ENCODE assay signal across 8 cellular contexts in genomic region chr1:159923203-159924024, GRCh38. TPM values are rescaled to one million over a fixed set of nuclear protein-coding genes. Genes with fewer than 3 reads are reported as not detected.
DNase-seq lines count a peak whose midpoint lies in the region; ATAC-seq and TF ChIP-seq lines count a peak whose summit lies in the region.

No MANE protein-coding gene starts in this region.

- H3K9me3 ChIP-seq in SU-DHL-6 (ENCODE audit: insufficient read depth, low read length) (no peaks in the 10 kb centered on the region), hepatocyte (ENCODE audit: low read depth) (no peaks in the 10 kb centered on the region), skeletal muscle tissue (ENCODE audit: control insufficient read depth in 3 of 3, low read length in 3 of 3) (no peaks in the 10 kb centered on the region)

- peaks cover 66% of the 10 kb centered on the region for H3K79me2 ChIP-seq in KMS-11 (ENCODE audit: insufficient read depth, low read depth)
- peaks cover 52% of the 10 kb centered on the region for H3K79me2 ChIP-seq in SU-DHL-6 (ENCODE audit: insufficient read depth, low read length)
- peaks cover 26% of the 10 kb centered on the region for H3K79me2 ChIP-seq in hepatocyte

- H3K4me1 Mint-ChIP-seq in activated naive CD8-positive, alpha-beta T cell treated with anti-CD3 and anti-CD28 coated beads, Interleukin-2, amount 50 U/mL, for 24 hours = peaks cover 64% of the 10 kb centered on the region

- H3K27me3 Mint-ChIP-seq in activated naive CD8-positive, alpha-beta T cell treated with anti-CD3 and anti-CD28 coated beads, Interleukin-2, amount 50 U/mL, for 24 hours = peaks cover 2% of the 10 kb centered on the region

- H3K4me3 Mint-ChIP-seq in activated naive CD8-positive, alpha-beta T cell treated with anti-CD3 and anti-CD28 coated beads, Interleukin-2, amount 50 U/mL, for 24 hours = peak overlapping the region; percentile 98

- TF ChIP-seq CTCF in KMS-11 (conservative IDR thresholded peaks at IDR 0.05; ENCODE audit: low read depth, low read length) (no peak), SU-DHL-6 (IDR thresholded peaks at IDR 0.05; ENCODE audit: insufficient read depth, low read length, poor library complexity, severe bottlenecking) (no peak), hepatocyte (IDR thresholded peaks at IDR 0.05; ENCODE audit: poor library complexity) (no peak)

- peaks cover 63% of the 10 kb centered on the region for H3K4me1 ChIP-seq in KMS-11 (ENCODE audit: low read depth, poor library complexity, severe bottlenecking)
- H3K4me1 ChIP-seq in hepatocyte (ENCODE audit: insufficient read depth) = peaks cover 28% of the 10 kb centered on the region
- H3K4me1 ChIP-seq in skeletal muscle tissue (ENCODE audit: control insufficient read depth in 3 of 3, insufficient read depth in 3 of 3, low read length in 3 of 3) = peaks cover 46 to 57% (median 47%) of the 10 kb centered on the region in 3 donors

- H3K4me3 ChIP-seq in KMS-11 (IDR thresholded peaks at IDR 0.05; ENCODE audit: insufficient read depth, low read depth, low read length) (peak overlapping the region; percentile 90), SU-DHL-6 (ENCODE audit: insufficient read depth, low read length, poor library complexity, severe bottlenecking) (peak overlapping the region; percentile 84), hepatocyte (no peak overlapping the region), skeletal muscle tissue (ENCODE audit: low read length in 3 of 3) (peak overlapping the region; percentile 74 to 89 (median 86))

- H3K4me2 ChIP-seq in KMS-11 (peak overlapping the region; percentile 92), SU-DHL-6 (ENCODE audit: low read depth, low read length, poor library complexity, severe bottlenecking) (peak overlapping the region; percentile 61), hepatocyte (peak overlapping the region; percentile 96)

- H3K27ac ChIP-seq in KMS-11 = peak overlapping the region; percentile 78
- peak overlapping the region; percentile 87 for H3K27ac ChIP-seq in SU-DHL-6 (ENCODE audit: low read depth, low read length)
- H3K27ac ChIP-seq in hepatocyte = peak overlapping the region; percentile 95
- H3K27ac ChIP-seq in skeletal muscle tissue (ENCODE audit: low read depth, low read length) = peak overlapping the region; percentile 97

- peaks cover 47% of the 10 kb centered on the region for H3K36me3 Mint-ChIP-seq in activated naive CD8-positive, alpha-beta T cell treated with anti-CD3 and anti-CD28 coated beads, Interleukin-2, amount 50 U/mL, for 24 hours (ENCODE audit: low read depth)

- H4K20me1 ChIP-seq in KMS-11 (ENCODE audit: insufficient read depth) (peaks cover 53% of the 10 kb centered on the region), SU-DHL-6 (ENCODE audit: low read depth, low read length) (peaks cover 4% of the 10 kb centered on the region; the same call in 1 of the 2 replicates), hepatocyte (ENCODE audit: insufficient read depth, poor library complexity, severe bottlenecking) (no peaks in the 10 kb centered on the region)

- peak; percentile 94 for DNase-seq in Daoy (ENCODE audit: low read depth)
- peak; percentile 85 for DNase-seq in activated naive CD8-positive, alpha-beta T cell treated with anti-CD3 and anti-CD28 coated beads, Interleukin-2, amount 50 U/mL, for 24 hours
- DNase-seq in hepatocyte (ENCODE audit: low spot score) = peak; percentile 87
- no peak for DNase-seq in inferior parietal cortex (ENCODE audit: extremely low spot score)

- WGBS in hepatocyte (ENCODE audit: low lambda C conversion rate, missing lambda C conversion rate) = 31% methylated on average over 19 of the region's 20 CpGs

- peaks cover 17% of the 10 kb centered on the region for H3F3A ChIP-seq in SU-DHL-6 (ENCODE audit: insufficient read depth)

- H3K9me3 Mint-ChIP-seq in activated naive CD8-positive, alpha-beta T cell treated with anti-CD3 and anti-CD28 coated beads, Interleukin-2, amount 50 U/mL, for 24 hours = no peaks in the 10 kb centered on the region

- H3K36me3 ChIP-seq in KMS-11 (ENCODE audit: insufficient read depth) (peaks cover 21% of the 10 kb centered on the region; the same call in 1 of the 2 replicates), SU-DHL-6 (ENCODE audit: low read length) (0 out of 2 replicates have a peak, but pooled peaks cover 6% of the 10 kb centered on the region), hepatocyte (replicated peaks; ENCODE audit: insufficient read depth, low read depth) (no peaks in the 10 kb centered on the region), skeletal muscle tissue (ENCODE audit: control insufficient read depth in 3 of 3, insufficient read depth in 3 of 3, low read length in 3 of 3) (peaks cover 15 to 17% (median 15%) of the 10 kb centered on the region in 3 donors)

- H3K9ac ChIP-seq in KMS-11 = peak overlapping the region; percentile 98
- peak overlapping the region; percentile 85 for H3K9ac ChIP-seq in SU-DHL-6 (ENCODE audit: low read length)
- H3K9ac ChIP-seq in skeletal muscle tissue (ENCODE audit: low read depth in 1 of 3, low read length in 3 of 3) = peak overlapping the region; percentile 85 to 98 (median 93)

- no peak overlapping the region for H2AFZ ChIP-seq in KMS-11 (ENCODE audit: low read depth)
- no peak overlapping the region for H2AFZ ChIP-seq in SU-DHL-6 (ENCODE audit: low read depth, low read length, severe bottlenecking)
- no peak overlapping the region for H2AFZ ChIP-seq in hepatocyte

- peak; percentile 30 for ATAC-seq in GM21786 (IDR thresholded peaks at IDR 0.05; ENCODE audit: unreplicated experiment)
- ATAC-seq in activated naive CD8-positive, alpha-beta T cell treated with anti-CD3 and anti-CD28 coated beads, Interleukin-2, amount 50 U/mL, for 24 hours = peak; percentile 48

- peak overlapping the region; percentile 99 for H3K27ac Mint-ChIP-seq in activated naive CD8-positive, alpha-beta T cell treated with anti-CD3 and anti-CD28 coated beads, Interleukin-2, amount 50 U/mL, for 24 hours

- H3K27me3 ChIP-seq in KMS-11 (ENCODE audit: insufficient read depth, low read depth) (no peaks in the 10 kb centered on the region), SU-DHL-6 (ENCODE audit: low read length) (no peaks in the 10 kb centered on the region), hepatocyte (no peaks in the 10 kb centered on the region), skeletal muscle tissue (ENCODE audit: control insufficient read depth in 3 of 3, insufficient read depth in 3 of 3, low read length in 3 of 3) (peaks cover 0 to 43% (median 16%) of the 10 kb centered on the region in 3 donors)

- no peaks in the 10 kb centered on the region for H3K9me2 ChIP-seq in SU-DHL-6 (replicated peaks; ENCODE audit: insufficient read depth, low read length)
- H3K9me2 ChIP-seq in hepatocyte (replicated peaks; ENCODE audit: insufficient read depth) = no peaks in the 10 kb centered on the region

RNA-seq across cellular contexts. Expression of gene TAGLN2, which starts 1.9 kb away (rescaled TPM):
- 570 and 651 TPM in 2 replicates for total RNA-seq in Daoy (2014; rRNA removed; shearing (Covaris generic))
- total RNA-seq in hepatocyte = 122 and 124 TPM in 2 replicates
- polyA plus RNA-seq in hepatocyte = 284 and 292 TPM in 2 replicates
- 85.1 TPM for total RNA-seq in skeletal muscle tissue

RNA-seq across cellular contexts. Expression of gene IGSF9, which starts 22.0 kb away (rescaled TPM):
- total RNA-seq in Daoy (2014; rRNA removed; shearing (Covaris generic)) = 1.7 and 2.7 TPM in 2 replicates
- total RNA-seq in hepatocyte = 5.3 and 8.2 TPM in 2 replicates
- 22.5 and 25.4 TPM in 2 replicates for polyA plus RNA-seq in hepatocyte
- under 0.01 TPM for total RNA-seq in skeletal muscle tissue

RNA-seq across cellular contexts. Expression of gene CFAP45, which starts 23.4 kb away (rescaled TPM):
- total RNA-seq in Daoy (2014; rRNA removed; shearing (Covaris generic)) = 0.46 and 1.7 TPM in 2 replicates
- 0.43 TPM in 1 of 2 replicates, not detected in the other for total RNA-seq in hepatocyte
- polyA plus RNA-seq in hepatocyte = not detected in 2 replicates
- not detected for total RNA-seq in skeletal muscle tissue

RNA-seq across cellular contexts. Expression of gene SLAMF9, which starts 30.6 kb away (rescaled TPM):
- total RNA-seq in Daoy (2014; rRNA removed; shearing (Covaris generic)) = 0.77 TPM in 1 of 2 replicates, not detected in the other
- total RNA-seq in hepatocyte (not detected in 2 replicates), skeletal muscle tissue (not detected)
- polyA plus RNA-seq in hepatocyte = not detected in 2 replicates
